Comparison of ENCODE assay signal across 25 cellular contexts in genomic region chr14:76194327-76194726, GRCh38. TPM values are rescaled to one million over a fixed set of nuclear protein-coding genes. Genes with fewer than 3 reads are reported as not detected.
DNase-seq lines count a peak whose midpoint lies in the region; ATAC-seq, FAIRE-seq and TF ChIP-seq lines count a peak whose summit lies in the region.
"Had no signal": no experiment of that assay in that cellular context is flagged by ENCODE, and none has a peak within 500 bp of the region (broad histone marks: within the 10 kb centered on the region; RNA-seq: fewer than 3 reads in every experiment).

No MANE protein-coding gene starts in this region.

- peaks cover 0 to 4% of the 10 kb centered on the region in 2 donors for H3K4me1 ChIP-seq in kidney (ENCODE audit: control insufficient read depth in 1 of 2, insufficient read depth in 1 of 2, low read depth in 1 of 2, low read length in 2 of 2)
- H3K4me1 ChIP-seq: SJSA1, thyroid gland had no signal

- TF ChIP-seq CTCF in kidney (IDR thresholded peaks at IDR 0.05; ENCODE audit: borderline replicate concordance, extremely low read depth, insufficient read depth) (no peak), foreskin fibroblast (IDR thresholded peaks at IDR 0.05; ENCODE audit: low read depth, low read length) (no peak)

- H3K9me3 ChIP-seq in kidney (ENCODE audit: control insufficient read depth in 1 of 2, low read length in 2 of 2): no peaks in the 10 kb centered on the region
- H3K9me3 ChIP-seq: SJSA1, spleen, thyroid gland had no signal

- ATAC-seq in GM18511 (IDR thresholded peaks at IDR 0.05; ENCODE audit: unreplicated experiment): peak; percentile 70
- ATAC-seq in GM21717 (IDR thresholded peaks at IDR 0.05; ENCODE audit: unreplicated experiment): peak; percentile 56
- ATAC-seq in HG03520 (IDR thresholded peaks at IDR 0.05; ENCODE audit: unreplicated experiment): peak; percentile 64
- ATAC-seq: activated T-cell treated with anti-CD3 and anti-CD28 coated beads, Interleukin-2, amount 50 U/mL, for 4 hours; Panc1 had no signal

- no peak overlapping the region for H3K4me3 ChIP-seq in kidney (ENCODE audit: low read length in 2 of 2)
- no peak overlapping the region for H3K4me3 ChIP-seq in foreskin fibroblast (ENCODE audit: low read depth in 1 of 2, low read length in 2 of 2)
- H3K4me3 ChIP-seq: cardiac muscle cell, SJSA1, spleen, thyroid gland had no signal

- no peak overlapping the region for H3K9ac ChIP-seq in kidney (ENCODE audit: low read length in 2 of 2)

- intact Hi-C loops in kidney (cut with DNase I): no loop called here

- H3K36me3 ChIP-seq in kidney (ENCODE audit: control insufficient read depth in 1 of 2, insufficient read depth in 2 of 2, low read length in 2 of 2): peaks cover 15 to 43% of the 10 kb centered on the region in 2 donors

- no peak overlapping the region for H3K27ac ChIP-seq in kidney (ENCODE audit: low read depth in 2 of 2, low read length in 2 of 2)
- H3K27ac ChIP-seq: cardiac muscle cell, SJSA1, spleen, thyroid gland had no signal

- DNase-seq in NCI-H1417 treated with DMSO at 0.1 percent for 48 hours (lab: John Stamatoyannopoulos, UW) (no peak), kidney (no peak), foreskin fibroblast (no peak)
- DNase-seq in stimulated activated CD4-positive, alpha-beta T cell treated with anti-CD3 and anti-CD28 coated beads, Interleukin-2, amount 100 ng/mL, for 24 hours: no peak
- DNase-seq: activated CD4-positive, alpha-beta T cell treated with anti-CD3 and anti-CD28 coated beads for 36 hours; activated CD8-positive, alpha-beta memory T cell treated with anti-CD3 and anti-CD28 coated beads for 24 hours; activated naive CD4-positive, alpha-beta T cell treated with anti-CD3 and anti-CD28 coated beads for 36 hours; activated T-cell treated with anti-CD3 and anti-CD28 coated beads, Interleukin-2, amount 50 U/mL, for 4 hours; DMS53; GF-D8; NCI-H1417; NCI-H2107; NCI-H510A; nucleus accumbens; retina; spleen; stimulated activated CD4-positive, alpha-beta T cell treated with anti-CD3 and anti-CD28 coated beads, Interleukin-4, amount 100 ng/mL, for 24 hours; thyroid gland had no signal

- no peak for FAIRE-seq in kidney (lab: Jason Lieb, UNC)
- FAIRE-seq: H54 had no signal

RNA-seq across cellular contexts. Expression of gene GPATCH2L, which starts 42.6 kb away (rescaled TPM):
- 50.2 TPM for total RNA-seq in kidney
- 4.1 TPM for polyA plus RNA-seq in kidney (ENCODE audit: insufficient read depth, low read depth, low replicate concordance)
